In the genomic region with DNA sequence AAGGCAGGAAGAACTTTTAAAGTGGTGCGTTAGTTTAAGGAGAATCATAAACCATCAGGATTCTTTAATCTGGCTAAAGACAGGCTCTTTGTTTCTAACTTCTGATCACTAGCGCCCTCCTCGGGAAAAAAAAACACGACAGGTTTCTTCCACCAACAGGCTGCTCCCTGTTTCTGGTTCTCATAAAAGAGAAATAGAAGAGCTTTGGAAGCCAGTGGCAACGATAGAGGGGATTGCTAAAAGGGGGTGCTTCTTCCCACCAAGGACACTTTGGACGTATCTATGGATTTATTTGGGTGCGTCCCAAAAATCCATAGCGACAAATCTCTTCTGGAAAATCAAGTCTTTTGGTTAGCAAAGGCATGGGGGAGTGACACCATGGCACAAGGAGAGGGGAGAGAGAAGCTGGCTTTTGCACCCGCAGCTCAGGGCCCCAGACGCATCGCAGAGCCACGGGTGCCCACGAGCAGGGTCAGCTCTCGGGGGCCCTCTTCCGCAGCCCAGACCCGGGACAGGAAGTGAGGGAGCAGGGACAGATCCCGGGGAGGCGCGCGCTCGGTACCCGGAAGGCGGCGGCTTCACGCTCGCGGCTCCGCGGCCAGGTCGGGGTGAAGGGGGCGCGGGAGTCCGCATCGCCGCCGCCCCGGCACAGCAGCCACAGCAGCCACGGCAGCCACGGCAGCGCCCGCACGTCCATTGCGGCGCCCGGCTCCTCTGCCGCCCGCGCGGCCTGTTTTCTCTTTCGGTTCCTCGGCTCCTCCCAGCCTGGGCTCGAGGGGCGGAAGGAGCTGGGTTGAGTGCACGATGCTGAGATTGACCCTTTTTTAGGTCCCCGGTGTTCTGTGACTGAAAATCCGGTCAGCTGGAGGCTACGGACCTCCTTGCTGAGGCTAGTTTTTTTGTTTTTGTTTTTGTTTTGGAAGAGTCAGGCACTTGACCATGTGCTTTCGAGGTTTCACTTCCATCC, we compare ENCODE assay signal across 8 cellular contexts. TPM values are rescaled to one million over a fixed set of nuclear protein-coding genes. Genes with fewer than 3 reads are reported as not detected.
A peak's percentile ranks its signal among the peaks of the same experiment; 100 is the strongest.
DNase-seq lines count a peak whose midpoint lies in the region; TF ChIP-seq lines count a peak whose summit lies in the region.

A gene with protein sequence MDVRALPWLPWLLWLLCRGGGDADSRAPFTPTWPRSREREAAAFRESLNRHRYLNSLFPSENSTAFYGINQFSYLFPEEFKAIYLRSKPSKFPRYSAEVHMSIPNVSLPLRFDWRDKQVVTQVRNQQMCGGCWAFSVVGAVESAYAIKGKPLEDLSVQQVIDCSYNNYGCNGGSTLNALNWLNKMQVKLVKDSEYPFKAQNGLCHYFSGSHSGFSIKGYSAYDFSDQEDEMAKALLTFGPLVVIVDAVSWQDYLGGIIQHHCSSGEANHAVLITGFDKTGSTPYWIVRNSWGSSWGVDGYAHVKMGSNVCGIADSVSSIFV (minus strand): TSS at position 716 of the 967 bp plus-strand sequence. CDS start 19 bp downstream, at position 697.

- peak within 1 kb of the TSS; percentile 99 for H3K4me2 ChIP-seq in SK-N-SH

- H3K27me3 ChIP-seq in SK-N-SH (ENCODE audit: insufficient read depth) = no peaks in the 10 kb centered on the region
- no peaks in the 10 kb centered on the region for H3K27me3 ChIP-seq in ovary
- H3K27me3 ChIP-seq in thyroid gland = no peaks in the 10 kb centered on the region

- intact Hi-C loops in ovary (cut with DNase I) (loop anchor here (5.0 to 10.0 kb wide), 2 partner anchors 139 to 141 kb away; no protein-coding TSS in a partner anchor), thyroid gland (cut with DNase I) (loop anchor here (10.0 kb wide), 1 partner anchor 139 kb away; no protein-coding TSS in a partner anchor)

- TF ChIP-seq EP300 in SK-N-SH (IDR thresholded peaks at IDR 0.05; ENCODE audit: borderline replicate concordance in 1 of 2, low read depth in 1 of 2, low read length in 1 of 2) = peak in 1 of 2 experiments; percentile 21; a peak in 1 of 4 replicates
- no peak for TF ChIP-seq EP300 in ovary (IDR thresholded peaks at IDR 0.05)

- H3K27ac Mint-ChIP-seq in activated naive CD8-positive, alpha-beta T cell = peak within 1 kb of the TSS; percentile 95
- peak within 1 kb of the TSS; percentile 97 for H3K27ac Mint-ChIP-seq in glutamatergic neuron (ENCODE audit: unreplicated experiment)

- H3F3A ChIP-seq in SK-N-SH (replicated peaks; ENCODE audit: insufficient read depth) = peaks cover 4% of the 10 kb centered on the region

- no peaks in the 10 kb centered on the region for H3K9me3 Mint-ChIP-seq in activated naive CD8-positive, alpha-beta T cell (ENCODE audit: low read depth)
- H3K9me3 Mint-ChIP-seq in glutamatergic neuron (ENCODE audit: unreplicated experiment) = peaks cover 8% of the 10 kb centered on the region

- peak within 1 kb of the TSS; percentile 92 for H3K9ac ChIP-seq in SK-N-SH

- H3K4me3 ChIP-seq in LNCaP clone FGC (ENCODE audit: low read depth, low read length) (peak within 1 kb of the TSS; percentile 71), SK-N-SH (ENCODE audit: low read depth in 2 of 2, low read length in 1 of 2) (peak within 1 kb of the TSS; percentile 65 to 99), ovary (peak within 1 kb of the TSS; percentile 62), thyroid gland (replicated peaks in 1 of 3) (peak within 1 kb of the TSS; percentile 47 to 93 (median 81))

- H3K4me1 Mint-ChIP-seq in activated naive CD8-positive, alpha-beta T cell (ENCODE audit: low read depth) = peaks cover 28% of the 10 kb centered on the region
- H3K4me1 Mint-ChIP-seq in glutamatergic neuron (ENCODE audit: low read depth, unreplicated experiment) = peaks cover 39% of the 10 kb centered on the region

- 2% methylated on average over 17 of the region's 58 CpGs for WGBS in SK-N-SH (ENCODE audit: low lambda C conversion rate)
- WGBS in ovary, 3 donors = 0 to 1% (median 0%) methylated on average over 57 to 58 of the region's 58 CpGs
- 0% methylated on average over 25 to 39 of the region's 58 CpGs for WGBS in thyroid gland, 2 donors

- DNase-seq in GDM1 (lab: John Stamatoyannopoulos, UW) (peak; percentile 61), H4 (ENCODE audit: low spot score) (peak; percentile 69), LNCaP clone FGC (ENCODE audit: low read depth) (peak; percentile 59), SK-N-SH (peak; percentile 89), glutamatergic neuron (peak; percentile 69), ovary (peak; percentile 75 to 84 (median 80)), thyroid gland (peak; percentile 67 to 73)

- peaks cover 2% of the 10 kb centered on the region for H3K27me3 Mint-ChIP-seq in activated naive CD8-positive, alpha-beta T cell
- H3K27me3 Mint-ChIP-seq in glutamatergic neuron (ENCODE audit: unreplicated experiment) = peaks cover 12% of the 10 kb centered on the region

- no peaks in the 10 kb centered on the region for H3K9me2 ChIP-seq in SK-N-SH

- no peaks in the 10 kb centered on the region for H4K20me1 ChIP-seq in SK-N-SH (ENCODE audit: insufficient read depth)

- no peaks in the 10 kb centered on the region for H3K36me3 Mint-ChIP-seq in activated naive CD8-positive, alpha-beta T cell
- H3K36me3 Mint-ChIP-seq in glutamatergic neuron (ENCODE audit: unreplicated experiment) = no peaks in the 10 kb centered on the region

- TF ChIP-seq CTCF in LNCaP clone FGC (IDR thresholded peaks at IDR 0.05; ENCODE audit: control insufficient read depth, extremely low read depth, insufficient read depth) (peak; percentile 56), SK-N-SH (IDR thresholded peaks at IDR 0.05) (peak; percentile 72), glutamatergic neuron (IDR thresholded peaks at IDR 0.05; ENCODE audit: partially characterized antibody, unreplicated experiment) (peak; percentile 69), ovary (IDR thresholded peaks at IDR 0.05) (peak; percentile 32 to 44 (median 34)), thyroid gland (IDR thresholded peaks at IDR 0.05) (peak in 5 of 6 experiments; percentile 18 to 72 (median 48))

- H3K4me1 ChIP-seq in SK-N-SH (ENCODE audit: control insufficient read depth in 1 of 2, insufficient read depth in 2 of 2, low read depth in 1 of 2, low read length in 1 of 2) = peaks cover 0 to 5% of the 10 kb centered on the region in 2 experiments; a peak in 2 of 4 replicates
- H3K4me1 ChIP-seq in ovary (ENCODE audit: insufficient read depth) = no peaks in the 10 kb centered on the region
- peaks cover 0 to 3% of the 10 kb centered on the region in 2 donors for H3K4me1 ChIP-seq in thyroid gland

- peak within 1 kb of the TSS; percentile 100 for H2AFZ ChIP-seq in SK-N-SH (ENCODE audit: low read depth)

- H3K9me3 ChIP-seq in SK-N-SH (no peaks in the 10 kb centered on the region), ovary (no peaks in the 10 kb centered on the region), thyroid gland (no peaks in the 10 kb centered on the region)

- POLR2A ChIA-PET in SK-N-SH (lab: Yijun Ruan, JAX) = interaction anchor here (0.6 to 1.3 kb wide), 6 partner anchors 146 to 1267 kb away, joined by 3 to 5 read pairs (median 3); a partner anchor contains a TSS

- no peaks in the 10 kb centered on the region for H3K36me3 ChIP-seq in SK-N-SH (replicated peaks in 1 of 2; ENCODE audit: control insufficient read depth in 1 of 2, insufficient read depth in 2 of 2, low read length in 1 of 2)
- H3K36me3 ChIP-seq in ovary = no peaks in the 10 kb centered on the region
- H3K36me3 ChIP-seq in thyroid gland = no peaks in the 10 kb centered on the region

- CTCF ChIA-PET in SK-N-SH (lab: Yijun Ruan, JAX) = interaction anchor here (0.6 to 3.0 kb wide), 37 partner anchors 9 to 1266 kb away, joined by 3 to 29 read pairs (median 3); a partner anchor contains a TSS

- peak within 1 kb of the TSS; percentile 96 for H3K4me3 Mint-ChIP-seq in activated naive CD8-positive, alpha-beta T cell
- peak within 1 kb of the TSS; percentile 98 for H3K4me3 Mint-ChIP-seq in glutamatergic neuron (ENCODE audit: unreplicated experiment)

- peak; percentile 67 for TF ChIP-seq RAD21 in SK-N-SH (IDR thresholded peaks at IDR 0.05; ENCODE audit: low read length)

- TF ChIP-seq POLR2A in ovary (IDR thresholded peaks at IDR 0.05) (peak; percentile 31), thyroid gland (IDR thresholded peaks at IDR 0.05) (peak in 1 of 2 donors; percentile 67)

- H3K27ac ChIP-seq in SK-N-SH (ENCODE audit: low read depth in 2 of 2, low read length in 1 of 2) (peak within 1 kb of the TSS; percentile 96 to 98), ovary (peak within 1 kb of the TSS; percentile 90 to 96), thyroid gland (peak within 1 kb of the TSS; percentile 95 to 100 (median 100))

- H3K79me2 ChIP-seq in SK-N-SH (ENCODE audit: insufficient read depth) = no peaks in the 10 kb centered on the region

TF ChIP-seq in SK-N-SH, 30 proteins besides CTCF, POLR2A, EP300 and RAD21:
- TF ChIP-seq ELF1 (IDR thresholded peaks at IDR 0.05) (peak; percentile 82), GABPA (IDR thresholded peaks at IDR 0.05; ENCODE audit: low read depth) (peak; percentile 74), RCOR1 (IDR thresholded peaks at IDR 0.05; ENCODE audit: low read length) (no peak), NRF1 (IDR thresholded peaks at IDR 0.05; ENCODE audit: low read depth, low read length) (no peak), SMC3 (IDR thresholded peaks at IDR 0.05; ENCODE audit: low read depth, low read length) (peak; percentile 46), POLR2AphosphoS5 (IDR thresholded peaks at IDR 0.05; ENCODE audit: low read depth, low read length) (peak; percentile 66), TAF1 (IDR thresholded peaks at IDR 0.05; ENCODE audit: borderline replicate concordance, low read depth, low read length) (peak; percentile 57; the same call in 1 of the 2 replicates), CHD2 (IDR thresholded peaks at IDR 0.05; ENCODE audit: low read length, partially characterized antibody) (peak; percentile 55)
- TF ChIP-seq, protein P1, sequence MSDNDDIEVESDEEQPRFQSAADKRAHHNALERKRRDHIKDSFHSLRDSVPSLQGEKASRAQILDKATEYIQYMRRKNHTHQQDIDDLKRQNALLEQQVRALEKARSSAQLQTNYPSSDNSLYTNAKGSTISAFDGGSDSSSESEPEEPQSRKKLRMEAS (IDR thresholded peaks at IDR 0.05; ENCODE audit: low read depth) = peak; percentile 74

RNA-seq across cellular contexts. Expression of the gene that starts here (rescaled TPM):
- 8.1 and 9.6 TPM in 2 replicates for total RNA-seq in H4 (2014; rRNA removed; shearing (Covaris generic))
- 3.3 and 4.4 TPM in 2 replicates for polyA plus RNA-seq in SK-N-SH (2012; rRNA removed)
- polyA plus RNA-seq in SK-N-SH (2012; cell fraction: cytosol; rRNA removed) = 5.0 and 5.6 TPM in 2 replicates
- 2.0 and 3.1 TPM in 2 replicates for polyA plus RNA-seq in SK-N-SH (2012; cell fraction: nucleus; rRNA removed)
- total RNA-seq in glutamatergic neuron (ENCODE audit: unreplicated experiment) = 2.2 TPM
- 10 to 100 TPM; 12.0 to 28.0 (median 18.5) TPM for total RNA-seq in ovary
- polyA plus RNA-seq in ovary = 10 to 100 TPM; 20.6 to 58.3 TPM
- total RNA-seq in thyroid gland = 10 to 100 TPM; 31.9 to 36.3 (median 35.6) TPM

Comparison
In these comparisons a context has a peak if more than half of its experiments do, and no peak if none do; other contexts are left out.
1. Peak in every context shown above with its lines: DNase-seq, H3K4me3 ChIP-seq and H3K27ac ChIP-seq.